Comparison of ENCODE assay signal across 30 cellular contexts in the genomic region with DNA sequence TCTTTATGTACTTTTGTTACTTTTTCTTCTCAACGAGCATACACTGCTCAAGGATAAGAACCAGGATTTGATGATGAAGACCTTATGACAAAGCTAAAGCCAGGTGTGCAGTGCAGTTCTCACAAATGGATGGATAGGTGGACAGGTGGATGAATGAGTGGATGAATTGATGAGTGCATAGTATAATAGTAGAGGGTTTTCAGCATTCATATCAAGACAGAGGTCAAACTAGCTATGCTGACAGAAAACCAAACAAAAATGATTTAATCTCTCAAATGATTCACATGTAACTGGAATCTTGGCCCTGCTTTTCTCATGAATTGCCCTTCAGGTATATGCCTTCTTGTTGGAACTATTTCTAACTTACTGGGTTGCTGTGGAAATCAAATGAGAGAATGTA.
"Had no signal": no experiment of that assay in that cellular context is flagged by ENCODE, and none has a peak within 500 bp of the region (broad histone marks: within the 10 kb centered on the region; RNA-seq: fewer than 3 reads in every experiment).

No MANE protein-coding gene starts in this region.

- H3K27me3 Mint-ChIP-seq: activated CD4-positive, alpha-beta T cell treated with anti-CD3 and anti-CD28 coated beads, Interleukin-2, amount 10 ng/mL, durations not matched to agents 7 days and 5 days; activated naive CD8-positive, alpha-beta T cell; brain had no signal

- DNase-seq: activated CD4-positive, alpha-beta memory T cell treated with anti-CD3 and anti-CD28 coated beads for 36 hours; activated CD4-positive, alpha-beta T cell treated with anti-CD3 and anti-CD28 coated beads, Interleukin-2, amount 10 ng/mL, durations not matched to agents 7 days and 5 days; activated gamma-delta T cell; activated naive CD4-positive, alpha-beta T cell treated with Interleukin-2 at 50 U/mL for 16 hours; activated naive CD8-positive, alpha-beta T cell treated with anti-CD3 and anti-CD28 coated beads, Interleukin-2, amount 50 U/mL, for 24 hours; activated T-cell treated with anti-CD3 and anti-CD28 coated beads for 4 hours; activated T-cell treated with anti-CD3 and anti-CD28 coated beads, Interleukin-2, amount 50 U/mL, for 48 hours; anterior cingulate cortex; caudate nucleus; Karpas-422; KBM-7; NCI-H1105; NCI-H1417 treated with DMSO at 0.1 percent for 48 hours; NCI-H187 treated with DMSO at 0.1 percent for 48 hours; NCI-H2081; NCI-H2171 treated with DMSO at 0.1 percent for 48 hours; NCI-H2227 treated with DMSO at 0.1 percent for 48 hours; NCI-H446; NCI-H510A treated with DMSO at 0.1 percent for 48 hours; NCI-H69; PC-3; Peyer's patch; RPMI8226; SHP77 treated with DMSO at 0.1 percent for 48 hours; SK-N-SH had no signal

- ATAC-seq: activated naive CD8-positive, alpha-beta T cell treated with anti-CD3 and anti-CD28 coated beads, Interleukin-2, amount 50 U/mL, for 24 hours; PC-3 had no signal

- H3K27ac Mint-ChIP-seq: activated CD4-positive, alpha-beta memory T cell treated with anti-CD3 and anti-CD28 coated beads for 36 hours; activated CD4-positive, alpha-beta T cell treated with anti-CD3 and anti-CD28 coated beads, Interleukin-2, amount 10 ng/mL, durations not matched to agents 7 days and 5 days; activated naive CD8-positive, alpha-beta T cell; activated naive CD8-positive, alpha-beta T cell treated with anti-CD3 and anti-CD28 coated beads, Interleukin-2, amount 50 U/mL, for 24 hours; activated T-helper 2 cell treated with anti-CD3 and anti-CD28 coated beads, Interferon-gamma antibody, Interleukin-2, Interleukin-4, amounts not matched to agents 10 μg/mL and 5 μg/mL and 100 μg/mL, durations not matched to agents 14 hours and 24 hours and 36 hours; brain; T-helper 1 cell treated with Interleukin-12 subunit alpha and Interleukin-12 subunit beta and Interleukin-4 antibody, amounts not matched to agents 30 μg/mL and 1 μg/mL, for 36 hours; T-helper 2 cell treated with Interferon-gamma antibody and Interleukin-4, amounts not matched to agents 5 μg/mL and 100 μg/mL, for 36 hours had no signal

- H3K9me3 Mint-ChIP-seq: activated CD4-positive, alpha-beta memory T cell treated with anti-CD3 and anti-CD28 coated beads for 36 hours; activated CD4-positive, alpha-beta T cell treated with anti-CD3 and anti-CD28 coated beads, Interleukin-2, amount 10 ng/mL, durations not matched to agents 7 days and 5 days; activated naive CD8-positive, alpha-beta T cell treated with anti-CD3 and anti-CD28 coated beads, Interleukin-2, amount 50 U/mL, for 24 hours; activated T-helper 2 cell treated with anti-CD3 and anti-CD28 coated beads, Interferon-gamma antibody, Interleukin-2, Interleukin-4, amounts not matched to agents 10 μg/mL and 5 μg/mL and 100 μg/mL, durations not matched to agents 14 hours and 24 hours and 36 hours; T-helper 1 cell treated with Interleukin-12 subunit alpha and Interleukin-12 subunit beta and Interleukin-4 antibody, amounts not matched to agents 30 μg/mL and 1 μg/mL, for 36 hours; T-helper 2 cell treated with Interferon-gamma antibody and Interleukin-4, amounts not matched to agents 5 μg/mL and 100 μg/mL, for 36 hours had no signal

- H3K4me1 Mint-ChIP-seq: brain had no signal

- H3K36me3 Mint-ChIP-seq: activated CD4-positive, alpha-beta memory T cell treated with anti-CD3 and anti-CD28 coated beads for 36 hours; activated naive CD8-positive, alpha-beta T cell; brain had no signal

- H3K4me3 Mint-ChIP-seq: activated CD4-positive, alpha-beta memory T cell treated with anti-CD3 and anti-CD28 coated beads for 36 hours; activated CD4-positive, alpha-beta T cell treated with anti-CD3 and anti-CD28 coated beads, Interleukin-2, amount 10 ng/mL, durations not matched to agents 7 days and 5 days; activated naive CD8-positive, alpha-beta T cell; activated naive CD8-positive, alpha-beta T cell treated with anti-CD3 and anti-CD28 coated beads, Interleukin-2, amount 50 U/mL, for 24 hours; brain; T-helper 1 cell treated with Interleukin-12 subunit alpha and Interleukin-12 subunit beta and Interleukin-4 antibody, amounts not matched to agents 30 μg/mL and 1 μg/mL, for 36 hours; T-helper 2 cell treated with Interferon-gamma antibody and Interleukin-4, amounts not matched to agents 5 μg/mL and 100 μg/mL, for 36 hours had no signal
